13 cellular contexts compared by ENCODE assay signal in the genomic region with DNA sequence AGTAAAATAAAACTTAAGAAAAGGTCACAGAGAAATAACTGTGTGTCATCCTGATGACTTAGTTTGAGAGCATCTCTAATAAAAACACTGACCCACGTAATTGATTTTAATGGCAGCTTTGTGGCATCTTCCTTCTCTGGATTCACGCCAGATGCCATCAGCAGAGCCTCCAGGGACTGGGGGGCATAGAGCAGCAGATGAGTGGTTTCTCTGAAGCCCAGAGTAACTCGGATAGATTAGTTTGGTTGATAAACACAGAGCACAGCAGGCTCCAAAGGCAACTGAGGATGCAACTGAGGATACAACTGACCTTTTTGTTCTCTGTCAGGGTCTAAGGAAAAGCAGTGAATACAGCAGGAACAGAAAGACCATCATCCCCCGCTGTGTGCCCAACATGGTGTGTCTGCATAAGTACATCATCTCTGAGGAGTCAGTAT.
DNase-seq lines count a peak whose midpoint lies in the region; ATAC-seq, FAIRE-seq and TF ChIP-seq lines count a peak whose summit lies in the region.
"Had no signal": no experiment of that assay in that cellular context is flagged by ENCODE, and none has a peak within 500 bp of the region (broad histone marks: within the 10 kb centered on the region; RNA-seq: fewer than 3 reads in every experiment).

No MANE protein-coding gene starts in this region.

- no peak overlapping the region for H3K4me3 Mint-ChIP-seq in H9
- H3K4me3 Mint-ChIP-seq in progenitor cell of endocrine pancreas (ENCODE audit: low read depth): no peak overlapping the region

- FAIRE-seq in H1 (lab: Jason Lieb, UNC): peak; percentile 97

- H2BK5ac ChIP-seq in H9 (ENCODE audit: insufficient read length, low read length) (no peak overlapping the region), H1 (ENCODE audit: low read depth, low read length) (no peak overlapping the region)

- no peak overlapping the region for H3K14ac ChIP-seq in H9 (ENCODE audit: insufficient read depth, low read length)
- no peak overlapping the region for H3K14ac ChIP-seq in H1 (ENCODE audit: insufficient read length)

- H3K4me1 Mint-ChIP-seq in H9 (peaks cover 14 to 23% of the 10 kb centered on the region in 2 experiments), progenitor cell of endocrine pancreas (ENCODE audit: low read depth) (peaks cover 15% of the 10 kb centered on the region)

- H3K36me3 ChIP-seq in H1 (ENCODE audit: control insufficient read depth in 2 of 4, insufficient read depth in 4 of 4, low read length in 3 of 4): peaks cover 0 to 2% (median 0%) of the 10 kb centered on the region in 4 experiments; a peak in 1 of 8 replicates

- H3K4ac ChIP-seq in H9 (ENCODE audit: low read depth, low read length): no peak overlapping the region
- no peak overlapping the region for H3K4ac ChIP-seq in H1 (replicated peaks; ENCODE audit: insufficient read length, low read depth, low read length)

- H2BK120ac ChIP-seq in H9 (ENCODE audit: low read depth, low read length, poor library complexity, severe bottlenecking) (no peak overlapping the region), H1 (replicated peaks; ENCODE audit: low read depth, low read length) (no peak overlapping the region)

- H4K91ac ChIP-seq in H9 (ENCODE audit: insufficient read length, low read depth, low read length) (no peak overlapping the region), H1 (replicated peaks; ENCODE audit: insufficient read length, low read length) (no peak overlapping the region)

- no peaks in the 10 kb centered on the region for H3K79me2 ChIP-seq in H9 (ENCODE audit: insufficient read depth, low read length)
- H3K79me2 ChIP-seq in H1 (ENCODE audit: control insufficient read depth in 1 of 2, insufficient read depth in 2 of 2, low read length in 2 of 2): no peaks in the 10 kb centered on the region

- H3K9ac ChIP-seq in H9 (ENCODE audit: extremely low read depth, insufficient read length, low read length): no peak overlapping the region
- no peak overlapping the region for H3K9ac ChIP-seq in H1 (replicated peaks in 1 of 4; ENCODE audit: extremely low read depth in 1 of 4, low read depth in 3 of 4, low read length in 3 of 4)

- WGBS in H9 (ENCODE audit: extremely low coverage, insufficient read length, low lambda C conversion rate): no CpG with 5 or more reads among the region's 4 CpGs
- 8% methylated on average over 4 of the region's 4 CpGs; no CpG with 5 or more reads in 1 of the 2 experiments for WGBS in H1 (ENCODE audit: extremely low coverage in 1 of 2, insufficient coverage in 1 of 2, insufficient read length in 1 of 2, insufficient replicate concordance in 2 of 2, low coverage in 1 of 2, low lambda C conversion rate in 2 of 2, missing lambda C conversion rate in 1 of 2), 2 experiments

- H3K23ac ChIP-seq in H9 (ENCODE audit: insufficient read length, low read depth, low read length): no peak overlapping the region
- no peak overlapping the region for H3K23ac ChIP-seq in H1 (ENCODE audit: insufficient read length)

- H3K9me3 Mint-ChIP-seq in H9: no peaks in the 10 kb centered on the region
- H3K9me3 Mint-ChIP-seq in progenitor cell of endocrine pancreas (ENCODE audit: low read depth): no peaks in the 10 kb centered on the region

- H3K79me1 ChIP-seq in H9 (ENCODE audit: insufficient read depth, low read depth, low read length, poor library complexity, severe bottlenecking): no peaks in the 10 kb centered on the region
- H3K79me1 ChIP-seq in H1 (ENCODE audit: low read depth, low read length): no peaks in the 10 kb centered on the region

- H3K27ac ChIP-seq in H9 (ENCODE audit: insufficient read length, low read depth, low read length) (no peak overlapping the region), H1 (ENCODE audit: low read depth, low read length) (no peak overlapping the region)

- H3K27ac Mint-ChIP-seq in H9 (no peak overlapping the region), progenitor cell of endocrine pancreas (no peak overlapping the region)

- peak; percentile 69 for DNase-seq in H9
- DNase-seq in NCI-H2171 (lab: John Stamatoyannopoulos, UW): peak; percentile 68
- peak; percentile 68 to 71 for DNase-seq in H1 (ENCODE audit: low read depth in 1 of 2, low spot score in 2 of 2)
- DNase-seq in pons (ENCODE audit: low spot score): peak; percentile 14
- no peak for DNase-seq in SIG-M5 treated with dmso at 0.1 percent for 504 hours (lab: John Stamatoyannopoulos, UW; ENCODE audit: unreplicated experiment)
- no peak for DNase-seq in progenitor cell of endocrine pancreas (ENCODE audit: low spot score, unreplicated experiment)
- DNase-seq: amniotic stem cell; effector CD4-positive, alpha-beta T cell; hippocampal formation; mucosa of descending colon; T-helper 9 cell had no signal

- no peak overlapping the region for H2BK12ac ChIP-seq in H9 (ENCODE audit: insufficient read length, low read depth, low read length)
- H2BK12ac ChIP-seq in H1 (ENCODE audit: low read depth, low read length): no peak overlapping the region

- POLR2A ChIA-PET in H1 (lab: Charles Lee; ENCODE audit: partially characterized antibody): no interaction called here

- H3K4me3 ChIP-seq in H1 (ENCODE audit: extremely low read depth in 1 of 4, insufficient read depth in 2 of 4, low read depth in 3 of 4, low read length in 4 of 4): peak overlapping the region in 1 of 4 experiments; percentile 29; a peak in 2 of 8 replicates
- H3K4me3 ChIP-seq: mucosa of descending colon had no signal

- H3K36me3 Mint-ChIP-seq in H9 (ENCODE audit: insufficient read depth in 1 of 3, low read depth in 3 of 3) (no peaks in the 10 kb centered on the region; a peak in 2 of 7 replicates), progenitor cell of endocrine pancreas (ENCODE audit: insufficient read depth) (peaks cover 5% of the 10 kb centered on the region)

- H4K8ac ChIP-seq in H9 (replicated peaks; ENCODE audit: insufficient read length, low read depth, low read length): no peak overlapping the region
- no peak overlapping the region for H4K8ac ChIP-seq in H1 (ENCODE audit: extremely low read depth, insufficient read depth, low read length)

- no peak overlapping the region for H2BK20ac ChIP-seq in H9 (ENCODE audit: low read depth, low read length, poor library complexity, severe bottlenecking)
- H2BK20ac ChIP-seq in H1 (ENCODE audit: low read length): no peak overlapping the region

- H3K4me1 ChIP-seq in H9 (ENCODE audit: insufficient read depth, low read length) (peaks cover 5% of the 10 kb centered on the region; the same call in 1 of the 2 replicates), H1 (replicated peaks in 1 of 4; ENCODE audit: control insufficient read depth in 3 of 4, insufficient read depth in 4 of 4, low read length in 3 of 4) (peaks cover 0 to 5% (median 2%) of the 10 kb centered on the region in 4 experiments; a peak in 3 of 7 replicates)

- H2AFZ ChIP-seq in H9 (ENCODE audit: low read length) (no peak overlapping the region), H1 (ENCODE audit: low read length) (no peak overlapping the region)

- H4K20me1 ChIP-seq in H9 (ENCODE audit: control insufficient read depth, insufficient read depth, insufficient read length) (no peaks in the 10 kb centered on the region), H1 (replicated peaks in 1 of 2; ENCODE audit: control insufficient read depth in 1 of 2, insufficient read depth in 2 of 2, low read length in 2 of 2) (no peaks in the 10 kb centered on the region)

- H3K56ac ChIP-seq in H9 (ENCODE audit: insufficient read length, low read depth, low read length) (no peak overlapping the region), H1 (replicated peaks; ENCODE audit: insufficient read length, low read depth, low read length) (no peak overlapping the region)

- H3K4me2 ChIP-seq in H9 (ENCODE audit: insufficient read depth, insufficient read length, low read length): no peak overlapping the region
- peak overlapping the region in 1 of 2 experiments; percentile 58; a peak in 2 of 4 replicates for H3K4me2 ChIP-seq in H1 (ENCODE audit: insufficient read depth in 1 of 2, low read depth in 2 of 2, low read length in 2 of 2)

- TF ChIP-seq RAD21 in H1 (IDR thresholded peaks at IDR 0.05 in 1 of 2, conservative IDR thresholded peaks at IDR 0.05 in 1 of 2; ENCODE audit: low read depth in 2 of 2, low read length in 2 of 2): 0 out of 4 replicates have a peak, but pooled peaks of 1 of the 2 experiments have one; percentile 6

- CTCF ChIA-PET in H1 (lab: Charles Lee; ENCODE audit: partially characterized antibody): no interaction called here

- no peak overlapping the region for H4K5ac ChIP-seq in H9 (ENCODE audit: insufficient read length, low read depth, low read length)
- H4K5ac ChIP-seq in H1 (ENCODE audit: insufficient read length, low read depth, low read length): no peak overlapping the region

- H3K27me3 Mint-ChIP-seq in H9 (ENCODE audit: low read depth) (peaks cover 31% of the 10 kb centered on the region), progenitor cell of endocrine pancreas (no peaks in the 10 kb centered on the region)

- no peak overlapping the region for H3T11ph ChIP-seq in H9 (ENCODE audit: low read length)

- H3K27me3 ChIP-seq in H9 (ENCODE audit: insufficient read depth, low read length): no peaks in the 10 kb centered on the region
- no peaks in the 10 kb centered on the region for H3K27me3 ChIP-seq in H1 (replicated peaks in 1 of 4; ENCODE audit: control insufficient read depth in 3 of 4, extremely low read depth in 1 of 4, insufficient read depth in 3 of 4, low read length in 3 of 4)

- no peak overlapping the region for H2AK5ac ChIP-seq in H9 (ENCODE audit: insufficient read length, low read length)
- H2AK5ac ChIP-seq in H1 (ENCODE audit: low read depth, low read length): no peak overlapping the region

- H3K18ac ChIP-seq in H9 (ENCODE audit: insufficient read length, low read depth, low read length) (no peak overlapping the region), H1 (ENCODE audit: extremely low read depth, low read length) (no peak overlapping the region)

- no peak for TF ChIP-seq CTCF in H9 (conservative IDR thresholded peaks at IDR 0.05)
- no peak for TF ChIP-seq CTCF in H1 (IDR thresholded peaks at IDR 0.05; ENCODE audit: control extremely low read depth in 1 of 3, insufficient read depth in 1 of 3, low read depth in 1 of 3, low read length in 3 of 3)
- no peak for TF ChIP-seq CTCF in progenitor cell of endocrine pancreas (IDR thresholded peaks at IDR 0.05; ENCODE audit: unreplicated experiment)

- H3K23me2 ChIP-seq in H9 (ENCODE audit: insufficient read length, low read depth, low read length, poor library complexity, severe bottlenecking) (no peaks in the 10 kb centered on the region), H1 (ENCODE audit: low read depth, low read length) (no peaks in the 10 kb centered on the region)

- ATAC-seq in GM21619 (IDR thresholded peaks at IDR 0.05; ENCODE audit: unreplicated experiment) (no peak), HG03457 (IDR thresholded peaks at IDR 0.05; ENCODE audit: unreplicated experiment) (no peak)
- ATAC-seq: mucosa of descending colon had no signal

- H2BK15ac ChIP-seq in H9 (ENCODE audit: low read depth, low read length) (no peak overlapping the region), H1 (ENCODE audit: low read length) (no peak overlapping the region)

- 0 out of 3 replicates have a peak, but pooled peaks of 1 of the 2 experiments have one; percentile 79 for TF ChIP-seq EP300 in H1 (IDR thresholded peaks at IDR 0.05; ENCODE audit: borderline replicate concordance in 1 of 2, low read depth in 2 of 2, low read length in 2 of 2)

- no peak for TF ChIP-seq POLR2A in H1 (IDR thresholded peaks at IDR 0.05; ENCODE audit: control extremely low read depth in 1 of 2, low read depth in 2 of 2, low read length in 2 of 2)

- H3K9me3 ChIP-seq in H9 (ENCODE audit: control insufficient read depth, low read depth, low read length): no peaks in the 10 kb centered on the region
- H3K9me3 ChIP-seq in H1 (ENCODE audit: insufficient read depth in 2 of 2, low read depth in 1 of 2, low read length in 1 of 2): no peaks in the 10 kb centered on the region
- H3K9me3 ChIP-seq: mucosa of descending colon had no signal

Comparison
In these comparisons a context has a peak if more than half of its experiments do, and no peak if none do; other contexts are left out.
1. DNase-seq: peak in H9 (single experiment), NCI-H2171 (single experiment), H1 (2 of 2) and pons (single experiment); none in SIG-M5 treated with dmso at 0.1 percent for 504 hours (single experiment) and progenitor cell of endocrine pancreas (single experiment).